Comparison of ENCODE assay signal across 15 cellular contexts in genomic region chr9:123445981-123446610, GRCh38.
A peak's percentile ranks its signal among the peaks of the same experiment; 100 is the strongest.
DNase-seq lines count a peak whose midpoint lies in the region; ATAC-seq, FAIRE-seq and TF ChIP-seq lines count a peak whose summit lies in the region.
"Had no signal": no experiment of that assay in that cellular context is flagged by ENCODE, and none has a peak within 500 bp of the region (broad histone marks: within the 10 kb centered on the region; RNA-seq: fewer than 3 reads in every experiment).

No MANE protein-coding gene starts in this region.

- peaks cover 0 to 5% (median 0%) of the 10 kb centered on the region in 9 donors for H3K4me1 ChIP-seq in heart right ventricle
- H3K4me1 ChIP-seq: upper lobe of left lung had no signal

- 83 to 85% methylated on average over 10 of the region's 10 CpGs for WGBS in heart right ventricle, 2 donors

- H3K4me3 ChIP-seq in heart right ventricle (no peak overlapping the region), brain microvascular endothelial cell (ENCODE audit: low read depth, low read length) (no peak overlapping the region)
- H3K4me3 ChIP-seq: upper lobe of left lung had no signal

- DNase-seq in cardiac septum (ENCODE audit: low spot score), result peak; percentile 63
- no peak for DNase-seq in heart right ventricle
- peak; percentile 16 for DNase-seq in brain microvascular endothelial cell
- peak; percentile 84 for DNase-seq in kidney glomerular epithelial cell (lab: John Stamatoyannopoulos, UW)
- DNase-seq in urothelium cell line (ENCODE audit: low spot score), result peak; percentile 72
- no peak for DNase-seq in AG08396 (ENCODE audit: low spot score)
- no peak for DNase-seq in NCI-H1048 (lab: John Stamatoyannopoulos, UW)
- DNase-seq: activated CD8-positive, alpha-beta memory T cell treated with anti-CD3 and anti-CD28 coated beads for 24 hours; EL; immature natural killer cell; midbrain; NCI-H1105 treated with DMSO at 0.1 percent for 48 hours; upper lobe of left lung; WERI-Rb-1 had no signal

- no peak for FAIRE-seq in urothelium cell line (lab: Jason Lieb, UNC)

- H3K36me3 ChIP-seq in heart right ventricle (peaks cover 0 to 32% (median 0%) of the 10 kb centered on the region in 9 donors), brain microvascular endothelial cell (replicated peaks) (no peaks in the 10 kb centered on the region)

- no peaks in the 10 kb centered on the region for H3K9me3 ChIP-seq in heart right ventricle
- H3K9me3 ChIP-seq: upper lobe of left lung had no signal

- H3K27ac ChIP-seq in heart right ventricle (no peak overlapping the region), brain microvascular endothelial cell (no peak overlapping the region)
- H3K27ac ChIP-seq: upper lobe of left lung, WERI-Rb-1 had no signal

- in situ Hi-C loops in brain microvascular endothelial cell (cut with HindIII; ENCODE audit: low pct_ligation_motif_present, low sequenced_read_pairs), result no loop called here

- ATAC-seq in heart right ventricle (no peak), GM19324 (IDR thresholded peaks at IDR 0.05; ENCODE audit: low FRiP score, unreplicated experiment) (no peak)

- H3K27me3 ChIP-seq in heart right ventricle (no peaks in the 10 kb centered on the region), brain microvascular endothelial cell (replicated peaks) (no peaks in the 10 kb centered on the region)
- H3K27me3 ChIP-seq: upper lobe of left lung had no signal

- intact Hi-C loops in cardiac septum (cut with DNase I) (no loop called here), heart right ventricle (cut with DNase I) (no loop called here)

- TF ChIP-seq CTCF in heart right ventricle (IDR thresholded peaks at IDR 0.05) (no peak), brain microvascular endothelial cell (IDR thresholded peaks at IDR 0.05; ENCODE audit: low read depth, low read length, missing control alignments) (no peak)

Comparison
In these comparisons a context has a peak if more than half of its experiments do, and no peak if none do; other contexts are left out.
1. DNase-seq: peak in cardiac septum (single experiment), brain microvascular endothelial cell (single experiment), kidney glomerular epithelial cell (single experiment) and urothelium cell line (single experiment); none in heart right ventricle (0 of 2), AG08396 (single experiment) and NCI-H1048 (single experiment).